ENCODE assay signal across 19 cellular contexts in the genomic region with DNA sequence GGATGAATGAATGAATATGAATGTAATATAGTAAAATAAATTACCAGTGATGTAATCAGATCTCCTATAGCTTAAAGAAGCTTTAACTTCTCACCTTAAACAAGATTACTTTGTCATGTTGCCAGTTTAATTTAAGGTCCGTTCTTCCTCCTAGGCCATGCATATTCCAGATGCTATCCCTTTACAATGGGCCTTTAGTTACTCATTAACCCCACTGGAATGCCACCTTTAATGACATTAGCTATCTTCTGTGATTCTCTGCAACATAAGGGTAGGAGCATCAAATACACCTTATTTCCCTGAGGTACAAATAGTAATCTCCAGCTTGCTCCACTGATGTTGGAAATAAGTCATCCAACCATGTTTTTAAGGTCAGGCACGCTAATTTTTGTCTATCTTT.
"Had no signal": no experiment of that assay in that cellular context is flagged by ENCODE, and none has a peak within 500 bp of the region (broad histone marks: within the 10 kb centered on the region; RNA-seq: fewer than 3 reads in every experiment).

No MANE protein-coding gene starts in this region.

- ATAC-seq: foreskin keratinocyte had no signal

- H3K27ac ChIP-seq: dorsolateral prefrontal cortex, foreskin keratinocyte, right atrium auricular region, thyroid gland had no signal

- H3K27ac Mint-ChIP-seq: activated B cell treated with CpG ODN at 0.5 μM for 24 hours; activated CD4-positive, alpha-beta memory T cell treated with anti-CD3 and anti-CD28 coated beads for 36 hours; activated naive CD8-positive, alpha-beta T cell treated with anti-CD3 and anti-CD28 coated beads for 36 hours; activated T-helper 1 cell treated with anti-CD3 and anti-CD28 coated beads, Interleukin-12 subunit alpha, Interleukin-12 subunit beta, Interleukin-2, Interleukin-4 antibody, amounts not matched to agents 30 ng/mL and 10 ng/mL and 1 ng/mL, durations not matched to agents 14 hours and 24 hours and 36 hours had no signal

- H3K4me3 ChIP-seq: dorsolateral prefrontal cortex, left lung, right atrium auricular region, thyroid gland had no signal

- H3K4me1 ChIP-seq: foreskin keratinocyte, right atrium auricular region, thyroid gland had no signal

- H3K36me3 ChIP-seq: left lung, right atrium auricular region, thyroid gland had no signal

- DNase-seq: activated B cell treated with CpG ODN at 0.5 μM for 24 hours; activated CD4-positive, alpha-beta memory T cell treated with anti-CD3 and anti-CD28 coated beads for 36 hours; activated CD4-positive, alpha-beta T cell treated with anti-CD3 and anti-CD28 coated beads for 4 hours; activated gamma-delta T cell treated with Interleukin-2 at 50 U/mL for 16 hours; activated naive CD8-positive, alpha-beta T cell treated with anti-CD3 and anti-CD28 coated beads for 36 hours; activated T-cell treated with anti-CD3 and anti-CD28 coated beads for 4 hours; amniotic stem cell; dorsolateral prefrontal cortex; foreskin keratinocyte; glutamatergic neuron; hypothalamus; islet precursor cell; left lung; occipital lobe; stimulated activated CD4-positive, alpha-beta T cell treated with anti-CD3 and anti-CD28 coated beads, Interleukin-2, amount 100 ng/mL, for 24 hours; stimulated activated naive CD4-positive, alpha-beta T cell treated with Interleukin-2 at 50 U/mL for 16 hours; thyroid gland had no signal

- H3K27me3 ChIP-seq: dorsolateral prefrontal cortex, foreskin keratinocyte, left lung, right atrium auricular region, thyroid gland had no signal

- H3K36me3 Mint-ChIP-seq: activated CD4-positive, alpha-beta memory T cell treated with anti-CD3 and anti-CD28 coated beads for 36 hours had no signal

- H3K4me1 Mint-ChIP-seq: activated B cell treated with CpG ODN at 0.5 μM for 24 hours had no signal

- H3K4me3 Mint-ChIP-seq: activated B cell treated with CpG ODN at 0.5 μM for 24 hours; activated CD4-positive, alpha-beta memory T cell treated with anti-CD3 and anti-CD28 coated beads for 36 hours; activated naive CD8-positive, alpha-beta T cell treated with anti-CD3 and anti-CD28 coated beads for 36 hours; activated T-helper 1 cell treated with anti-CD3 and anti-CD28 coated beads, Interleukin-12 subunit alpha, Interleukin-12 subunit beta, Interleukin-2, Interleukin-4 antibody, amounts not matched to agents 30 ng/mL and 10 ng/mL and 1 ng/mL, durations not matched to agents 14 hours and 24 hours and 36 hours had no signal

- H3K9me3 ChIP-seq: left lung, thyroid gland had no signal
